Comparison of ENCODE assay signal across 8 cellular contexts in genomic region chr12:117968826-117969659, GRCh38. TPM values are rescaled to one million over a fixed set of nuclear protein-coding genes. Genes with fewer than 3 reads are reported as not detected.
A peak's percentile ranks its signal among the peaks of the same experiment; 100 is the strongest.
DNase-seq lines count a peak whose midpoint lies in the region; ATAC-seq, FAIRE-seq and TF ChIP-seq lines count a peak whose summit lies in the region.

Gene KSR2, minus strand, starts transcription at chr12:117968990. Its CDS starts 735 bp downstream, at chr12:117968255.

- no peaks in the 10 kb centered on the region; the same call in 1 of the 2 replicates for H4K20me1 ChIP-seq in K562 (replicated peaks; ENCODE audit: control insufficient read depth, insufficient read depth, low read length)

- H3K4me1 Mint-ChIP-seq in Caco-2 (ENCODE audit: low read depth, unreplicated experiment) (peaks cover 8% of the 10 kb centered on the region), T-cell (peaks cover 6 to 12% (median 10%) of the 10 kb centered on the region in 3 donors)

- H3K9me1 ChIP-seq in K562 (ENCODE audit: control insufficient read depth, insufficient read depth, low read length), result no peaks in the 10 kb centered on the region

- 12% methylated on average over 45 of the region's 86 CpGs for WGBS in K562 (ENCODE audit: insufficient coverage, low coverage, missing lambda C conversion rate)

- CTCF ChIA-PET in Caco-2 (lab: Charles Lee), result interaction anchor here (0.7 kb wide), 1 partner anchor 725 kb away, joined by 3 read pairs; no protein-coding TSS in a partner anchor
- CTCF ChIA-PET in T-cell (lab: Charles Lee), result no interaction called here
- CTCF ChIA-PET in K562 (lab: Yijun Ruan, JAX; ENCODE audit: low intra/inter-chr PET ratio), result no interaction called here

- FAIRE-seq in K562 (lab: Jason Lieb, UNC), result no peak

- TSS peak; percentile 32 for BruUV-seq in Caco-2 (replicated peaks; lab: Mats Ljungman, UMichigan)
- no TSS peak for BruUV-seq in K562 (replicated peaks; lab: Mats Ljungman, UMichigan)

- H3K79me2 ChIP-seq in K562 (ENCODE audit: control insufficient read depth, insufficient read depth, low read length), result no peaks in the 10 kb centered on the region

- DNase-seq in Caco-2 (peak; percentile 90), LoVo (ENCODE audit: low spot score) (peak; percentile 90), T-cell (peak in 32 of 34 experiments; percentile 2 to 56 (median 20)), K562 (ENCODE audit: extremely low read depth in 1 of 4, low spot score in 3 of 4) (peak; percentile 6 to 26 (median 20)), kidney tubule cell (ENCODE audit: low spot score) (peak; percentile 86), uterus (no peak)
- peak; percentile 51 for DNase-seq in stimulated activated CD4-positive, alpha-beta T cell treated with anti-CD3 and anti-CD28 coated beads, Interleukin-4, amount 100 ng/mL, for 24 hours

- H3K27ac ChIP-seq in K562 (ENCODE audit: extremely low read depth, low read depth, low read length) (no peak within 1 kb of the TSS), uterus (no peak within 1 kb of the TSS)

- H3K4me3 Mint-ChIP-seq in Caco-2 (ENCODE audit: unreplicated experiment) (peak within 1 kb of the TSS; percentile 85), T-cell (peak within 1 kb of the TSS; percentile 68 to 84 (median 73))

- H3K27me3 ChIP-seq in Caco-2 (replicated peaks; ENCODE audit: control insufficient read depth, insufficient read depth, low read length) (no peaks in the 10 kb centered on the region; the same call in 1 of the 2 replicates), K562 (ENCODE audit: control insufficient read depth in 2 of 2, insufficient read depth in 2 of 2, low read length in 2 of 2) (peaks cover 4 to 48% of the 10 kb centered on the region in 2 experiments; a peak in 4 of 5 replicates), uterus (peaks cover 0 to 8% of the 10 kb centered on the region in 2 donors)

- H3K9ac ChIP-seq in K562 (ENCODE audit: insufficient read depth in 1 of 2, low read depth in 2 of 2, low read length in 2 of 2), result no peak within 1 kb of the TSS

- H3K4me1 ChIP-seq in Caco-2 (no peaks in the 10 kb centered on the region), K562 (replicated peaks in 1 of 2; ENCODE audit: control insufficient read depth in 2 of 2, insufficient read depth in 2 of 2, low read length in 2 of 2) (peaks cover 0 to 7% of the 10 kb centered on the region in 2 experiments; a peak in 2 of 5 replicates), uterus (no peaks in the 10 kb centered on the region)

- TF ChIP-seq CTCF in Caco-2 (IDR thresholded peaks at IDR 0.05; ENCODE audit: insufficient read depth in 1 of 2, low read depth in 1 of 2, low read length in 1 of 2, severe bottlenecking in 1 of 2, unreplicated experiment in 1 of 2) (no peak), K562 (IDR thresholded peaks at IDR 0.05 in 2 of 3, conservative IDR thresholded peaks at IDR 0.05 in 1 of 3; ENCODE audit: insufficient read depth in 2 of 3, low read depth in 1 of 3, low read length in 3 of 3) (no peak), uterus (IDR thresholded peaks at IDR 0.05) (no peak)

- H3K27me3 Mint-ChIP-seq in Caco-2 (ENCODE audit: insufficient read depth, unreplicated experiment), result peaks cover 15% of the 10 kb centered on the region
- H3K27me3 Mint-ChIP-seq in T-cell, result peaks cover 44 to 77% of the 10 kb centered on the region in 2 donors

- peaks cover 7% of the 10 kb centered on the region for H3K36me3 Mint-ChIP-seq in Caco-2 (ENCODE audit: insufficient read depth, unreplicated experiment)
- no peaks in the 10 kb centered on the region for H3K36me3 Mint-ChIP-seq in T-cell

- H3K27ac Mint-ChIP-seq in Caco-2 (ENCODE audit: unreplicated experiment) (peak within 1 kb of the TSS; percentile 85), T-cell (peak within 1 kb of the TSS in 1 of 2 donors; percentile 4)

- peaks cover 7% of the 10 kb centered on the region; the same call in 1 of the 2 replicates for H3K9me3 ChIP-seq in Caco-2
- no peaks in the 10 kb centered on the region for H3K9me3 ChIP-seq in K562 (replicated peaks; ENCODE audit: control insufficient read depth, insufficient read depth, low read depth, low read length)
- peaks cover 0 to 4% of the 10 kb centered on the region in 2 donors for H3K9me3 ChIP-seq in uterus

- H3K36me3 ChIP-seq in Caco-2 (ENCODE audit: control insufficient read depth, insufficient read depth, low read length) (no peaks in the 10 kb centered on the region), K562 (ENCODE audit: control insufficient read depth, insufficient read depth, low read length) (no peaks in the 10 kb centered on the region), uterus (no peaks in the 10 kb centered on the region)

- no peak within 1 kb of the TSS for H3K4me2 ChIP-seq in K562 (ENCODE audit: insufficient read depth, low read length)

- no peak within 1 kb of the TSS for H2AFZ ChIP-seq in K562 (ENCODE audit: low read depth, low read length)

- POLR2A ChIA-PET in Caco-2 (lab: Charles Lee), result interaction anchor here (0.6 kb wide), 1 partner anchor 1687 kb away, joined by 3 read pairs; no protein-coding TSS in a partner anchor
- POLR2A ChIA-PET in T-cell (lab: Charles Lee), result no interaction called here
- POLR2A ChIA-PET in K562 (lab: Yijun Ruan, JAX), result no interaction called here

- no peak for TF ChIP-seq EP300 in K562 (IDR thresholded peaks at IDR 0.05; ENCODE audit: low read length)

- peak; percentile 51 for ATAC-seq in GM21447 (IDR thresholded peaks at IDR 0.05; ENCODE audit: unreplicated experiment)
- ATAC-seq in T-cell (replicated peaks in 1 of 4), result peak; percentile 71 to 88 (median 81)
- peak; percentile 29; the same call in 2 of the 3 replicates for ATAC-seq in K562

- TF ChIP-seq POLR2A in K562 (conservative IDR thresholded peaks at IDR 0.05) (no peak), uterus (IDR thresholded peaks at IDR 0.05) (no peak)

- H3K4me3 ChIP-seq in Caco-2 (ENCODE audit: low read depth, low read length) (peak within 1 kb of the TSS; percentile 41), K562 (no peak within 1 kb of the TSS), uterus (no peak within 1 kb of the TSS)

- H3K9me3 Mint-ChIP-seq in Caco-2 (ENCODE audit: unreplicated experiment) (peaks cover 9% of the 10 kb centered on the region), T-cell (peaks cover 0 to 15% (median 3%) of the 10 kb centered on the region in 3 donors)

- intact Hi-C loops in Caco-2 (cut with micrococcal nuclease; ENCODE audit: unreplicated experiment) (loop anchor here (5.0 kb wide), 1 partner anchor 48 kb away; the partner anchor contains the start of gene RFC5), K562 (cut with micrococcal nuclease) (no loop called here), uterus (cut with DNase I; ENCODE audit: low total_unique reads) (no loop called here)

- no peak for TF ChIP-seq RAD21 in K562 (CRISPR knock-in tag; conservative IDR thresholded peaks at IDR 0.05 in 1 of 2, IDR thresholded peaks at IDR 0.05 in 1 of 2)

- in situ Hi-C loops in K562 (cut with MboI), result no loop called here

TF ChIP-seq in K562, 482 proteins besides CTCF, POLR2A, EP300 and RAD21 (continues in another document):
- TF ChIP-seq CHD2 (IDR thresholded peaks at IDR 0.05; ENCODE audit: low read depth, low read length), result peak; percentile 60; the same call in 1 of the 2 replicates
- TF ChIP-seq ZC3H8 (IDR thresholded peaks at IDR 0.05), result no peak
- TF ChIP-seq ZNF140 (CRISPR knock-in tag; IDR thresholded peaks at IDR 0.05), result no peak
- TF ChIP-seq ZBTB11 (CRISPR knock-in tag; IDR thresholded peaks at IDR 0.05), result peak in 1 of 3 experiments; percentile 50; a peak in 1 of 6 replicates

RNA-seq across cellular contexts. Expression of gene KSR2, which starts in this region (rescaled TPM):
- 0.42 and 0.66 TPM in 2 replicates for total RNA-seq in Caco-2 (2022)
- under 1 TPM; 0.03 to 0.10 (median 0.06) TPM for total RNA-seq in T-cell
- not detected in 2 replicates for total RNA-seq in K562 (2011; cell fraction: chromatin; rRNA removed; ENCODE audit: low replicate concordance)
- total RNA-seq in K562 (2011; cell fraction: nucleolus; rRNA removed), result under 0.01 TPM in 1 of 2 replicates, not detected in the other
- under 0.01 TPM in 1 of 2 replicates, not detected in the other for total RNA-seq in K562 (2011; cell fraction: nucleoplasm; rRNA removed)
- total RNA-seq in K562 (2014; rRNA removed), result not detected in 2 replicates
- total RNA-seq in K562 (2014; rRNA removed; fragmentation: Illumina TruSeq; extraction: Trizol), result not detected in 2 replicates
- not detected in 2 replicates for total RNA-seq in K562 (2015; rRNA removed; fragmentation: Illumina TruSeq; extraction: Trizol)
- not detected in 2 replicates for total RNA-seq in K562 (2021)
- not detected in 2 replicates for polyA plus RNA-seq in K562 (2011; rRNA removed)
- polyA plus RNA-seq in K562 (2011; cell fraction: cytosol; rRNA removed), result not detected in 2 replicates
- polyA plus RNA-seq in K562 (2011; cell fraction: nucleus; rRNA removed), result not detected in 2 replicates
- polyA plus RNA-seq in K562 (2012), result under 0.01 TPM in 1 of 2 replicates, not detected in the other
- polyA plus RNA-seq in K562 (2014; fragmentation: Illumina TruSeq; extraction: Trizol), result not detected in 2 replicates
- not detected for polyA plus RNA-seq in K562 (2014; fragmentation: Nextera tagmentation; extraction: Ambion mirVana)
- not detected in 2 replicates for polyA plus RNA-seq in K562 (2014; rRNA removed)
- polyA minus RNA-seq in K562 (2011; rRNA and poly(A)+ RNA removed), result not detected in 2 replicates
- polyA minus RNA-seq in K562 (2011; cell fraction: cytosol; rRNA and poly(A)+ RNA removed), result not detected in 2 replicates
- polyA minus RNA-seq in K562 (2011; cell fraction: nucleus; rRNA and poly(A)+ RNA removed), result not detected in 2 replicates
- total RNA-seq in uterus, result under 1 TPM in 2 of 4 donors, not detected in 2; 0.03 to 0.28 TPM

Comparison
In these comparisons a context has a peak if more than half of its experiments do, and no peak if none do; other contexts are left out.
1. Peak in DNase-seq and H3K4me3 ChIP-seq in Caco-2; RNA of the gene not detected or under 1 TPM.
2. Peak in DNase-seq and ATAC-seq in T-cell; RNA of the gene not detected or under 1 TPM.
3. Peak in DNase-seq and ATAC-seq in K562; RNA of the gene not detected or under 1 TPM.
4. DNase-seq: peak in LoVo (single experiment), kidney tubule cell (single experiment) and stimulated activated CD4-positive, alpha-beta T cell treated with anti-CD3 and anti-CD28 coated beads, Interleukin-4, amount 100 ng/mL, for 24 hours (single experiment); none in uterus (0 of 2).
5. ATAC-seq: peak in every context shown above with its lines; median percentile 81 in T-cell; 51 in GM21447; 29 in K562.